In genomic region chr9:114386886-114387677, GRCh38 we compare ENCODE assay signal across 9 cellular contexts. TPM values are rescaled to one million over a fixed set of nuclear protein-coding genes. Genes with fewer than 3 reads are reported as not detected.
DNase-seq lines count a peak whose midpoint lies in the region; ATAC-seq, FAIRE-seq and TF ChIP-seq lines count a peak whose summit lies in the region.
"Had no signal": no experiment of that assay in that cellular context is flagged by ENCODE, and none has a peak within 500 bp of the region (broad histone marks: within the 10 kb centered on the region; RNA-seq: fewer than 3 reads in every experiment).

No MANE protein-coding gene starts in this region.

- no peaks in the 10 kb centered on the region for H3K9me3 Mint-ChIP-seq in T-helper 2 cell treated with Interferon-gamma antibody and Interleukin-4, amounts not matched to agents 5 μg/mL and 100 μg/mL, for 36 hours

- no peaks in the 10 kb centered on the region for H3K27me3 Mint-ChIP-seq in T-helper 2 cell treated with Interferon-gamma antibody and Interleukin-4, amounts not matched to agents 5 μg/mL and 100 μg/mL, for 36 hours (ENCODE audit: low read depth)

- ATAC-seq in GM21423 (IDR thresholded peaks at IDR 0.05; ENCODE audit: unreplicated experiment): no peak
- no peak for ATAC-seq in GM21723 (IDR thresholded peaks at IDR 0.05; ENCODE audit: unreplicated experiment)

- H2BK120ac ChIP-seq in trophoblast cell (ENCODE audit: insufficient read depth, low read length, poor library complexity): peak overlapping the region; percentile 12

- H3K27ac ChIP-seq in trophoblast cell (ENCODE audit: low read depth, low read length): peak overlapping the region; percentile 86

- H3K9ac ChIP-seq in trophoblast cell (ENCODE audit: low read length): no peak overlapping the region

- H4K12ac ChIP-seq in trophoblast cell (ENCODE audit: low read depth, low read length): peak overlapping the region; percentile 48

- H2BK12ac ChIP-seq in trophoblast cell (ENCODE audit: low read length): peak overlapping the region; percentile 27

- peak overlapping the region; percentile 99 for H3K4me3 Mint-ChIP-seq in T-helper 2 cell treated with Interferon-gamma antibody and Interleukin-4, amounts not matched to agents 5 μg/mL and 100 μg/mL, for 36 hours

- no peak for DNase-seq in GM12891 (ENCODE audit: insufficient read length, low spot score)
- DNase-seq in T-helper 2 cell treated with Interferon-gamma antibody and Interleukin-4, amounts not matched to agents 5 μg/mL and 100 μg/mL, for 36 hours (ENCODE audit: low spot score): no peak
- no peak for DNase-seq in fibroblast of pulmonary artery (ENCODE audit: low read depth)
- DNase-seq in trophoblast cell: no peak
- no peak for DNase-seq in NCI-H446 (lab: John Stamatoyannopoulos, UW)
- DNase-seq in mesenteric fat pad (ENCODE audit: low spot score): no peak

- peak; percentile 23 for FAIRE-seq in GM12891 (lab: Jason Lieb, UNC)
- FAIRE-seq: TTC549 had no signal

- peak overlapping the region; percentile 80 for H4K91ac ChIP-seq in trophoblast cell (ENCODE audit: low read depth, low read length)

- H3K27me3 ChIP-seq in trophoblast cell (ENCODE audit: insufficient read depth, low read length): no peaks in the 10 kb centered on the region

- peak overlapping the region; percentile 37 for H2BK5ac ChIP-seq in trophoblast cell (ENCODE audit: low read depth, low read length, poor library complexity)

- peaks cover 30 to 49% of the 10 kb centered on the region in 2 experiments for H3K4me1 ChIP-seq in trophoblast cell (ENCODE audit: control insufficient read depth in 1 of 2, insufficient read depth in 2 of 2, low read length in 2 of 2)

- H3K27ac Mint-ChIP-seq in T-helper 2 cell treated with Interferon-gamma antibody and Interleukin-4, amounts not matched to agents 5 μg/mL and 100 μg/mL, for 36 hours: peak overlapping the region; percentile 98

- peak overlapping the region; percentile 89 for H3K14ac ChIP-seq in trophoblast cell (ENCODE audit: low read length)

- H3K4ac ChIP-seq in trophoblast cell (ENCODE audit: low read depth, low read length): peak overlapping the region; percentile 17

- H4K8ac ChIP-seq in trophoblast cell (ENCODE audit: low read depth, low read length): peak overlapping the region; percentile 84

- no peak for TF ChIP-seq CTCF in fibroblast of pulmonary artery (IDR thresholded peaks at IDR 0.05; ENCODE audit: low read length, missing control alignments)

- H2AK5ac ChIP-seq in trophoblast cell (ENCODE audit: low read length): peak overlapping the region; percentile 77

- peaks cover 13% of the 10 kb centered on the region for H3K79me1 ChIP-seq in trophoblast cell (ENCODE audit: low read length)

- H3K9me3 ChIP-seq in trophoblast cell (ENCODE audit: insufficient read depth, low read depth, low read length): no peaks in the 10 kb centered on the region

- H3K36me3 Mint-ChIP-seq in T-helper 2 cell treated with Interferon-gamma antibody and Interleukin-4, amounts not matched to agents 5 μg/mL and 100 μg/mL, for 36 hours (ENCODE audit: low read depth): peaks cover 78% of the 10 kb centered on the region

- H3K18ac ChIP-seq in trophoblast cell (ENCODE audit: low read length): peak overlapping the region; percentile 78

- H3K79me2 ChIP-seq in trophoblast cell (ENCODE audit: control insufficient read depth, insufficient read depth, low read length, poor library complexity): no peaks in the 10 kb centered on the region

- H3K4me1 Mint-ChIP-seq in T-helper 2 cell treated with Interferon-gamma antibody and Interleukin-4, amounts not matched to agents 5 μg/mL and 100 μg/mL, for 36 hours (ENCODE audit: low read depth): peaks cover 63% of the 10 kb centered on the region

- H3K23ac ChIP-seq in trophoblast cell (ENCODE audit: low read length): no peak overlapping the region

- WGBS in trophoblast cell (ENCODE audit: extremely low coverage, insufficient coverage, insufficient read length): no CpG with 5 or more reads among the region's 18 CpGs

- TF ChIP-seq POLR2A in GM12891 (IDR thresholded peaks at IDR 0.05; ENCODE audit: low read depth, low read length): no peak; the same call in 1 of the 2 replicates

- H3K36me3 ChIP-seq in trophoblast cell (ENCODE audit: control insufficient read depth in 1 of 2, insufficient read depth in 2 of 2, low read length in 2 of 2): no peaks in the 10 kb centered on the region

- H3K4me3 ChIP-seq in fibroblast of pulmonary artery (replicated peaks; ENCODE audit: low read depth, low read length) (peak overlapping the region; percentile 64), trophoblast cell (ENCODE audit: low read depth, low read length) (no peak overlapping the region)

- H2AFZ ChIP-seq in trophoblast cell (ENCODE audit: insufficient read depth, low read length, poor library complexity): peak overlapping the region; percentile 2

- H3K4me2 ChIP-seq in trophoblast cell (ENCODE audit: low read length): peak overlapping the region; percentile 63

TF ChIP-seq in GM12891, 5 proteins besides CTCF, POLR2A, EP300 and RAD21:
- TF ChIP-seq TAF1 (IDR thresholded peaks at IDR 0.05; ENCODE audit: low read depth, low read length) (no peak), SPI1 (IDR thresholded peaks at IDR 0.05; ENCODE audit: low read depth, low read length) (no peak), POLR2AphosphoS5 (IDR thresholded peaks at IDR 0.05; ENCODE audit: low read depth, low read length) (no peak), PAX5 (IDR thresholded peaks at IDR 0.05; ENCODE audit: insufficient read depth, low read length, severe bottlenecking) (no peak), POU2F2 (IDR thresholded peaks at IDR 0.05; ENCODE audit: low read depth, low read length) (no peak)

RNA-seq across cellular contexts. Expression of gene AKNA, which starts 0.7 kb away (rescaled TPM):
- 46.5 TPM for polyA plus RNA-seq in GM12891 (2012; ENCODE audit: low read depth, missing spikeins)
- polyA plus RNA-seq in trophoblast cell (2013): 14.4 and 16.0 TPM in 2 replicates
- 44.9 TPM for total RNA-seq in mesenteric fat pad

RNA-seq across cellular contexts. Expression of gene ORM2, which starts 57.4 kb away (rescaled TPM):
- polyA plus RNA-seq in GM12891 (2012; ENCODE audit: low read depth, missing spikeins): not detected
- polyA plus RNA-seq in trophoblast cell (2013): 0.08 TPM in 1 of 2 replicates, not detected in the other
- not detected for total RNA-seq in mesenteric fat pad
